ENCODE assay signal across 1 cellular context in the genomic region with DNA sequence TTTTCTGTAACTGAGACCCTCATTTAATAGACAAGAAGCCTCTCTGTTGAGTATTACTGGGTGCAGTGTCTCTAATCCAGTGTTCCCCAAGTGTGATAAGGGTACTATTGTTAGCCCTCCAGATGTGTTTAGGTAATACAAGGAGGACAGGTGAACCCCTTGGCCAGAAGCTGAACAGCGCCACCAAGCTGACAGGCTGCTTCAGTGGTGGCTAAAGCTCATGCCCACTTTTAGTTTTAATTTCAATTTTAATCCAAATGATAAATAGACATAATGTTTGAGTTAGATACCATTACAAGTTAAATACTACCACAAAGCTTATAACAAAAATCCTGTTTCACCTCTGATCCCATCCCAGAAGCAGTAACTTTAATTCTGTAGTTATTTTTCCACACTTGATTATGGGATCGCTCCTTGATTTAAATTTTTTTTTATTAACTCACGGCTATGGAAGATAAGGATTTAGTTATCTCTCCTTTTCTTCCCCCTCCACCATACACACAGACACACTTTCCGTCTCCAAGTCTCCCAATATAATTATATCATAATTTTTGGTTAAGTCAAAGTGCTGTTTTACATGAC.
TF ChIP-seq lines count a peak whose summit lies in the region.

No MANE protein-coding gene starts in this region.

TF ChIP-seq in HepG2, 621 proteins besides CTCF, POLR2A, EP300 and RAD21 (continues in another document):
- no peak for TF ChIP-seq RBM22 (optimal IDR thresholded peaks at IDR 0.05; ENCODE audit: low read length)
- TF ChIP-seq ZNF839 (CRISPR knock-in tag; IDR thresholded peaks at IDR 0.05; ENCODE audit: borderline replicate concordance) = no peak
- TF ChIP-seq, protein P1, sequence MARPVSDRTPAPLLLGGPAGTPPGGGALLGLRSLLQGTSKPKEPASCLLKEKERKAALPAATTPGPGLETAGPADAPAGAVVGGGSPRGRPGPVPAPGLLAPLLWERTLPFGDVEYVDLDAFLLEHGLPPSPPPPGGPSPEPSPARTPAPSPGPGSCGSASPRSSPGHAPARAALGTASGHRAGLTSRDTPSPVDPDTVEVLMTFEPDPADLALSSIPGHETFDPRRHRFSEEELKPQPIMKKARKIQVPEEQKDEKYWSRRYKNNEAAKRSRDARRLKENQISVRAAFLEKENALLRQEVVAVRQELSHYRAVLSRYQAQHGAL (CRISPR knock-in tag; IDR thresholded peaks at IDR 0.05; ENCODE audit: not compliant biosample characterization) = peak; percentile 54
- TF ChIP-seq, protein P2, sequence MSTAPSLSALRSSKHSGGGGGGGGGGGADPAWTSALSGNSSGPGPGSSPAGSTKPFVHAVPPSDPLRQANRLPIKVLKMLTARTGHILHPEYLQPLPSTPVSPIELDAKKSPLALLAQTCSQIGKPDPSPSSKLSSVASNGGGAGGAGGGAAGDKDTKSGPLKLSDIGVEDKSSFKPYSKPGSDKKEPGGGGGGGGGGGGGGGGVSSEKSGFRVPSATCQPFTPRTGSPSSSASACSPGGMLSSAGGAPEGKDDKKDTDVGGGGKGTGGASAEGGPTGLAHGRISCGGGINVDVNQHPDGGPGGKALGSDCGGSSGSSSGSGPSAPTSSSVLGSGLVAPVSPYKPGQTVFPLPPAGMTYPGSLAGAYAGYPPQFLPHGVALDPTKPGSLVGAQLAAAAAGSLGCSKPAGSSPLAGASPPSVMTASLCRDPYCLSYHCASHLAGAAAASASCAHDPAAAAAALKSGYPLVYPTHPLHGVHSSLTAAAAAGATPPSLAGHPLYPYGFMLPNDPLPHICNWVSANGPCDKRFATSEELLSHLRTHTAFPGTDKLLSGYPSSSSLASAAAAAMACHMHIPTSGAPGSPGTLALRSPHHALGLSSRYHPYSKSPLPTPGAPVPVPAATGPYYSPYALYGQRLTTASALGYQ (CRISPR knock-in tag; IDR thresholded peaks at IDR 0.05) = no peak
- TF ChIP-seq, protein P3, sequence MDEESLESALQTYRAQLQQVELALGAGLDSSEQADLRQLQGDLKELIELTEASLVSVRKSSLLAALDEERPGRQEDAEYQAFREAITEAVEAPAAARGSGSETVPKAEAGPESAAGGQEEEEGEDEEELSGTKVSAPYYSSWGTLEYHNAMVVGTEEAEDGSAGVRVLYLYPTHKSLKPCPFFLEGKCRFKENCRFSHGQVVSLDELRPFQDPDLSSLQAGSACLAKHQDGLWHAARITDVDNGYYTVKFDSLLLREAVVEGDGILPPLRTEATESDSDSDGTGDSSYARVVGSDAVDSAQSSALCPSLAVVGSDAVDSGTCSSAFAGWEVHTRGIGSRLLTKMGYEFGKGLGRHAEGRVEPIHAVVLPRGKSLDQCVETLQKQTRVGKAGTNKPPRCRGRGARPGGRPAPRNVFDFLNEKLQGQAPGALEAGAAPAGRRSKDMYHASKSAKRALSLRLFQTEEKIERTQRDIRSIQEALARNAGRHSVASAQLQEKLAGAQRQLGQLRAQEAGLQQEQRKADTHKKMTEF (CRISPR knock-in tag; IDR thresholded peaks at IDR 0.05) = 0 out of 2 replicates have a peak, but pooled peaks have one; percentile 40
- peak; percentile 44; the same call in 1 of the 2 replicates for TF ChIP-seq ZFP90 (CRISPR knock-in tag; IDR thresholded peaks at IDR 0.05; ENCODE audit: borderline replicate concordance)
- TF ChIP-seq ZNF570 (CRISPR knock-in tag; IDR thresholded peaks at IDR 0.05; ENCODE audit: borderline replicate concordance) = no peak
- no peak for TF ChIP-seq NCOA2 (CRISPR knock-in tag; IDR thresholded peaks at IDR 0.05)
- TF ChIP-seq ZNF556 (CRISPR knock-in tag; IDR thresholded peaks at IDR 0.05; ENCODE audit: borderline replicate concordance) = no peak
- TF ChIP-seq ZNF326 (CRISPR knock-in tag; IDR thresholded peaks at IDR 0.05; ENCODE audit: borderline replicate concordance) = no peak
- TF ChIP-seq ZBTB42 (CRISPR knock-in tag; IDR thresholded peaks at IDR 0.05) = 0 out of 2 replicates have a peak, but pooled peaks have one; percentile 47
- no peak for TF ChIP-seq ZNF138 (CRISPR knock-in tag; IDR thresholded peaks at IDR 0.05; ENCODE audit: low read depth)
- TF ChIP-seq ZNF616 (CRISPR knock-in tag; IDR thresholded peaks at IDR 0.05; ENCODE audit: low read depth) = 0 out of 2 replicates have a peak, but pooled peaks have one; percentile 36
- TF ChIP-seq ZBTB7B (CRISPR knock-in tag; IDR thresholded peaks at IDR 0.05) = 0 out of 2 replicates have a peak, but pooled peaks have one; percentile 37
- no peak for TF ChIP-seq ZNF549 (CRISPR knock-in tag; IDR thresholded peaks at IDR 0.05)
- TF ChIP-seq JDP2 (CRISPR knock-in tag; IDR thresholded peaks at IDR 0.05; ENCODE audit: borderline replicate concordance) = no peak
- TF ChIP-seq ZNF607 (CRISPR knock-in tag; IDR thresholded peaks at IDR 0.05; ENCODE audit: borderline replicate concordance) = no peak
- TF ChIP-seq KLF16 (CRISPR knock-in tag; IDR thresholded peaks at IDR 0.05) = 0 out of 4 replicates have a peak, but pooled peaks of 1 of the 2 experiments have one; percentile 47
- 0 out of 2 replicates have a peak, but pooled peaks have one; percentile 69 for TF ChIP-seq ZNF124 (CRISPR knock-in tag; IDR thresholded peaks at IDR 0.05)
- TF ChIP-seq GTF2F1 (IDR thresholded peaks at IDR 0.05; ENCODE audit: low read length) = no peak
- TF ChIP-seq MIXL1 (CRISPR knock-in tag; IDR thresholded peaks at IDR 0.05) = 0 out of 2 replicates have a peak, but pooled peaks have one; percentile 32
- TF ChIP-seq SMC3 (IDR thresholded peaks at IDR 0.05; ENCODE audit: low read length) = peak; percentile 97
- 0 out of 2 replicates have a peak, but pooled peaks have one; percentile 50 for TF ChIP-seq SMYD3 (CRISPR knock-in tag; IDR thresholded peaks at IDR 0.05)
- TF ChIP-seq, protein P4, sequence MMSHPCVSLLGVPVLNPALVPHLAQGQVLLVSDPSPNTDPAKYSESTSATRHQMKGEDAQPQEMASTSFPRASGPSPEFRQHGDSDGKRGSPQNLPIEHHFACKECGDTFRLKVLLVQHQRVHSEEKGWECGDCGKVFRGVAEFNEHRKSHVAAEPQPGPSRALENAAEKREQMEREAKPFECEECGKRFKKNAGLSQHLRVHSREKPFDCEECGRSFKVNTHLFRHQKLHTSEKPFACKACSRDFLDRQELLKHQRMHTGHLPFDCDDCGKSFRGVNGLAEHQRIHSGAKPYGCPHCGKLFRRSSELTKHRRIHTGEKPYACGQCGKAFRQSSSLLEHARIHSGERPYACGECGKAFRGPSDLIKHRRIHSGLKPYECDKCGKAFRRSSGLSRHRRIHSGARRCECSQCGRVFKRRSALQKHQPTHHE (CRISPR knock-in tag; IDR thresholded peaks at IDR 0.05; ENCODE audit: borderline replicate concordance) = no peak
- TF ChIP-seq HMG20B (CRISPR knock-in tag; conservative IDR thresholded peaks at IDR 0.05) = no peak
- TF ChIP-seq SRSF1 (optimal IDR thresholded peaks at IDR 0.05; ENCODE audit: low read depth, low read length) = no peak
- TF ChIP-seq, protein P5, sequence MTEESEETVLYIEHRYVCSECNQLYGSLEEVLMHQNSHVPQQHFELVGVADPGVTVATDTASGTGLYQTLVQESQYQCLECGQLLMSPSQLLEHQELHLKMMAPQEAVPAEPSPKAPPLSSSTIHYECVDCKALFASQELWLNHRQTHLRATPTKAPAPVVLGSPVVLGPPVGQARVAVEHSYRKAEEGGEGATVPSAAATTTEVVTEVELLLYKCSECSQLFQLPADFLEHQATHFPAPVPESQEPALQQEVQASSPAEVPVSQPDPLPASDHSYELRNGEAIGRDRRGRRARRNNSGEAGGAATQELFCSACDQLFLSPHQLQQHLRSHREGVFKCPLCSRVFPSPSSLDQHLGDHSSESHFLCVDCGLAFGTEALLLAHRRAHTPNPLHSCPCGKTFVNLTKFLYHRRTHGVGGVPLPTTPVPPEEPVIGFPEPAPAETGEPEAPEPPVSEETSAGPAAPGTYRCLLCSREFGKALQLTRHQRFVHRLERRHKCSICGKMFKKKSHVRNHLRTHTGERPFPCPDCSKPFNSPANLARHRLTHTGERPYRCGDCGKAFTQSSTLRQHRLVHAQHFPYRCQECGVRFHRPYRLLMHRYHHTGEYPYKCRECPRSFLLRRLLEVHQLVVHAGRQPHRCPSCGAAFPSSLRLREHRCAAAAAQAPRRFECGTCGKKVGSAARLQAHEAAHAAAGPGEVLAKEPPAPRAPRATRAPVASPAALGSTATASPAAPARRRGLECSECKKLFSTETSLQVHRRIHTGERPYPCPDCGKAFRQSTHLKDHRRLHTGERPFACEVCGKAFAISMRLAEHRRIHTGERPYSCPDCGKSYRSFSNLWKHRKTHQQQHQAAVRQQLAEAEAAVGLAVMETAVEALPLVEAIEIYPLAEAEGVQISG (CRISPR knock-in tag; IDR thresholded peaks at IDR 0.05) = peak; percentile 17; the same call in 1 of the 2 replicates
- TF ChIP-seq ZNF615 (CRISPR knock-in tag; IDR thresholded peaks at IDR 0.05; ENCODE audit: borderline replicate concordance) = no peak
- TF ChIP-seq ERF (CRISPR knock-in tag; IDR thresholded peaks at IDR 0.05) = 0 out of 2 replicates have a peak, but pooled peaks have one; percentile 43
- TF ChIP-seq JUN (CRISPR knock-in tag; IDR thresholded peaks at IDR 0.05) = no peak
- TF ChIP-seq CBFB (CRISPR knock-in tag; IDR thresholded peaks at IDR 0.05) = no peak
- TF ChIP-seq, protein P6, sequence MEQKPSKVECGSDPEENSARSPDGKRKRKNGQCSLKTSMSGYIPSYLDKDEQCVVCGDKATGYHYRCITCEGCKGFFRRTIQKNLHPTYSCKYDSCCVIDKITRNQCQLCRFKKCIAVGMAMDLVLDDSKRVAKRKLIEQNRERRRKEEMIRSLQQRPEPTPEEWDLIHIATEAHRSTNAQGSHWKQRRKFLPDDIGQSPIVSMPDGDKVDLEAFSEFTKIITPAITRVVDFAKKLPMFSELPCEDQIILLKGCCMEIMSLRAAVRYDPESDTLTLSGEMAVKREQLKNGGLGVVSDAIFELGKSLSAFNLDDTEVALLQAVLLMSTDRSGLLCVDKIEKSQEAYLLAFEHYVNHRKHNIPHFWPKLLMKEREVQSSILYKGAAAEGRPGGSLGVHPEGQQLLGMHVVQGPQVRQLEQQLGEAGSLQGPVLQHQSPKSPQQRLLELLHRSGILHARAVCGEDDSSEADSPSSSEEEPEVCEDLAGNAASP (CRISPR knock-in tag; IDR thresholded peaks at IDR 0.05; ENCODE audit: borderline replicate concordance) = 0 out of 2 replicates have a peak, but pooled peaks have one; percentile 25
- no peak for TF ChIP-seq HOXA3 (CRISPR knock-in tag; IDR thresholded peaks at IDR 0.05)
- no peak for TF ChIP-seq ZFP82 (CRISPR knock-in tag; IDR thresholded peaks at IDR 0.05; ENCODE audit: borderline replicate concordance)
- no peak for TF ChIP-seq DMAP1 (CRISPR knock-in tag; IDR thresholded peaks at IDR 0.05)
- peak; percentile 95 for TF ChIP-seq STAG1 (CRISPR knock-in tag; IDR thresholded peaks at IDR 0.05)
- TF ChIP-seq ADNP (CRISPR knock-in tag; IDR thresholded peaks at IDR 0.05) = no peak
- TF ChIP-seq, protein P7, sequence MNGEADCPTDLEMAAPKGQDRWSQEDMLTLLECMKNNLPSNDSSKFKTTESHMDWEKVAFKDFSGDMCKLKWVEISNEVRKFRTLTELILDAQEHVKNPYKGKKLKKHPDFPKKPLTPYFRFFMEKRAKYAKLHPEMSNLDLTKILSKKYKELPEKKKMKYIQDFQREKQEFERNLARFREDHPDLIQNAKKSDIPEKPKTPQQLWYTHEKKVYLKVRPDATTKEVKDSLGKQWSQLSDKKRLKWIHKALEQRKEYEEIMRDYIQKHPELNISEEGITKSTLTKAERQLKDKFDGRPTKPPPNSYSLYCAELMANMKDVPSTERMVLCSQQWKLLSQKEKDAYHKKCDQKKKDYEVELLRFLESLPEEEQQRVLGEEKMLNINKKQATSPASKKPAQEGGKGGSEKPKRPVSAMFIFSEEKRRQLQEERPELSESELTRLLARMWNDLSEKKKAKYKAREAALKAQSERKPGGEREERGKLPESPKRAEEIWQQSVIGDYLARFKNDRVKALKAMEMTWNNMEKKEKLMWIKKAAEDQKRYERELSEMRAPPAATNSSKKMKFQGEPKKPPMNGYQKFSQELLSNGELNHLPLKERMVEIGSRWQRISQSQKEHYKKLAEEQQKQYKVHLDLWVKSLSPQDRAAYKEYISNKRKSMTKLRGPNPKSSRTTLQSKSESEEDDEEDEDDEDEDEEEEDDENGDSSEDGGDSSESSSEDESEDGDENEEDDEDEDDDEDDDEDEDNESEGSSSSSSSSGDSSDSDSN (CRISPR knock-in tag; IDR thresholded peaks at IDR 0.05) = no peak
- TF ChIP-seq SP140L (CRISPR knock-in tag; IDR thresholded peaks at IDR 0.05; ENCODE audit: borderline replicate concordance) = no peak
- TF ChIP-seq THAP11 (CRISPR knock-in tag; IDR thresholded peaks at IDR 0.05) = 0 out of 2 replicates have a peak, but pooled peaks have one; percentile 19
- TF ChIP-seq, protein P8, sequence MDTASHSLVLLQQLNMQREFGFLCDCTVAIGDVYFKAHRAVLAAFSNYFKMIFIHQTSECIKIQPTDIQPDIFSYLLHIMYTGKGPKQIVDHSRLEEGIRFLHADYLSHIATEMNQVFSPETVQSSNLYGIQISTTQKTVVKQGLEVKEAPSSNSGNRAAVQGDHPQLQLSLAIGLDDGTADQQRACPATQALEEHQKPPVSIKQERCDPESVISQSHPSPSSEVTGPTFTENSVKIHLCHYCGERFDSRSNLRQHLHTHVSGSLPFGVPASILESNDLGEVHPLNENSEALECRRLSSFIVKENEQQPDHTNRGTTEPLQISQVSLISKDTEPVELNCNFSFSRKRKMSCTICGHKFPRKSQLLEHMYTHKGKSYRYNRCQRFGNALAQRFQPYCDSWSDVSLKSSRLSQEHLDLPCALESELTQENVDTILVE (CRISPR knock-in tag; IDR thresholded peaks at IDR 0.05) = 0 out of 2 replicates have a peak, but pooled peaks have one; percentile 23
- no peak for TF ChIP-seq ZNF3 (CRISPR knock-in tag; IDR thresholded peaks at IDR 0.05)
- no peak for TF ChIP-seq ELF4 (CRISPR knock-in tag; IDR thresholded peaks at IDR 0.05; ENCODE audit: borderline replicate concordance)
- TF ChIP-seq, protein P9, sequence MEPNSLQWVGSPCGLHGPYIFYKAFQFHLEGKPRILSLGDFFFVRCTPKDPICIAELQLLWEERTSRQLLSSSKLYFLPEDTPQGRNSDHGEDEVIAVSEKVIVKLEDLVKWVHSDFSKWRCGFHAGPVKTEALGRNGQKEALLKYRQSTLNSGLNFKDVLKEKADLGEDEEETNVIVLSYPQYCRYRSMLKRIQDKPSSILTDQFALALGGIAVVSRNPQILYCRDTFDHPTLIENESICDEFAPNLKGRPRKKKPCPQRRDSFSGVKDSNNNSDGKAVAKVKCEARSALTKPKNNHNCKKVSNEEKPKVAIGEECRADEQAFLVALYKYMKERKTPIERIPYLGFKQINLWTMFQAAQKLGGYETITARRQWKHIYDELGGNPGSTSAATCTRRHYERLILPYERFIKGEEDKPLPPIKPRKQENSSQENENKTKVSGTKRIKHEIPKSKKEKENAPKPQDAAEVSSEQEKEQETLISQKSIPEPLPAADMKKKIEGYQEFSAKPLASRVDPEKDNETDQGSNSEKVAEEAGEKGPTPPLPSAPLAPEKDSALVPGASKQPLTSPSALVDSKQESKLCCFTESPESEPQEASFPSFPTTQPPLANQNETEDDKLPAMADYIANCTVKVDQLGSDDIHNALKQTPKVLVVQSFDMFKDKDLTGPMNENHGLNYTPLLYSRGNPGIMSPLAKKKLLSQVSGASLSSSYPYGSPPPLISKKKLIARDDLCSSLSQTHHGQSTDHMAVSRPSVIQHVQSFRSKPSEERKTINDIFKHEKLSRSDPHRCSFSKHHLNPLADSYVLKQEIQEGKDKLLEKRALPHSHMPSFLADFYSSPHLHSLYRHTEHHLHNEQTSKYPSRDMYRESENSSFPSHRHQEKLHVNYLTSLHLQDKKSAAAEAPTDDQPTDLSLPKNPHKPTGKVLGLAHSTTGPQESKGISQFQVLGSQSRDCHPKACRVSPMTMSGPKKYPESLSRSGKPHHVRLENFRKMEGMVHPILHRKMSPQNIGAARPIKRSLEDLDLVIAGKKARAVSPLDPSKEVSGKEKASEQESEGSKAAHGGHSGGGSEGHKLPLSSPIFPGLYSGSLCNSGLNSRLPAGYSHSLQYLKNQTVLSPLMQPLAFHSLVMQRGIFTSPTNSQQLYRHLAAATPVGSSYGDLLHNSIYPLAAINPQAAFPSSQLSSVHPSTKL (CRISPR knock-in tag; IDR thresholded peaks at IDR 0.05) = peak; percentile 30; the same call in 1 of the 2 replicates
- no peak for TF ChIP-seq MYC (CRISPR knock-in tag; IDR thresholded peaks at IDR 0.05; ENCODE audit: borderline replicate concordance)
